In the genomic region with DNA sequence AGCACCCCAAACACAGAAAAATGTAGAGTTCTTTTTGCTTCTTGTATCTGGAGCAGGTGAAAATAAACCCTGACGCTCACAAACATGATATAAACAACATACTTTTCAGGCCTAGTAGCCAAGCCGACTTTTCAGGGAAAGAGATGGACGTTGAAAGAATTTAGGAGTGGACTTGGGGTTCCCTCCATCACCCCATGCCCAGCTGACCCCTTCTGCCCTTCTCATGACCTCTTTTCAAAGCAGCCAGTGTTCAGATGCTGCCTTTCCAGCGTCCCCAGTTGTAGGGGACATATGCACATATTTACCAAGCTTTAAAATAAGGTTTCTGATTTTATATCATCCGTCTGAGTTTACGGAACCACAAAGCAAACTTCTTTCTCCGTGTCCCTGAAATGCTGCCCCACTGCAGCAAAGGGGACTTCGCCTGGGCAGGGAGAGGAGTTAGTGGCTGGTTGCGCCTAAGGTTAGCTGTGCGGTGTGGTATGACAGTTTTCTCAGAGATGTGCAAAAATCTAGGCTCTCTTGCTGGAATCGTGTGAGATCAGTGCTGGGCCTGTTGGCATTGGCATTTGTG, we compare ENCODE assay signal across 13 cellular contexts.
DNase-seq lines count a peak whose midpoint lies in the region; ATAC-seq, FAIRE-seq and TF ChIP-seq lines count a peak whose summit lies in the region.
"Had no signal": no experiment of that assay in that cellular context is flagged by ENCODE, and none has a peak within 500 bp of the region (broad histone marks: within the 10 kb centered on the region; RNA-seq: fewer than 3 reads in every experiment).

No MANE protein-coding gene starts in this region.

- TF ChIP-seq POLR2A in A549 (IDR thresholded peaks at IDR 0.05; ENCODE audit: low read length) = no peak

- H3K4me3 Mint-ChIP-seq in osteocyte (ENCODE audit: unreplicated experiment) = no peak overlapping the region
- H3K4me3 Mint-ChIP-seq in activated T-helper 1 cell treated with anti-CD3 and anti-CD28 coated beads, Interleukin-12 subunit alpha, Interleukin-12 subunit beta, Interleukin-2, Interleukin-4 antibody, amounts not matched to agents 30 ng/mL and 10 ng/mL and 1 ng/mL, durations not matched to agents 14 hours and 24 hours and 36 hours = no peak overlapping the region
- no peak overlapping the region for H3K4me3 Mint-ChIP-seq in glutamatergic neuron (ENCODE audit: unreplicated experiment)
- H3K4me3 Mint-ChIP-seq: activated naive CD8-positive, alpha-beta T cell treated with anti-CD3 and anti-CD28 coated beads, Interleukin-2, amount 10 ng/mL, durations not matched to agents 7 days and 5 days; T-helper 2 cell treated with Interferon-gamma antibody and Interleukin-4, amounts not matched to agents 5 μg/mL and 100 μg/mL, for 36 hours had no signal

- 36% methylated on average over 11 of the region's 11 CpGs for WGBS in A549 (ENCODE audit: missing lambda C conversion rate)
- 78% methylated on average over 10 of the region's 11 CpGs for WGBS in HUES64

- DNase-seq in A549 (ENCODE audit: low read depth in 1 of 2, low spot score in 1 of 2) = no peak
- DNase-seq in coronary artery (ENCODE audit: low spot score) = no peak
- no peak for DNase-seq in osteocyte (ENCODE audit: extremely low spot score, unreplicated experiment)
- DNase-seq in activated T-helper 1 cell treated with anti-CD3 and anti-CD28 coated beads, Interleukin-12 subunit alpha, Interleukin-12 subunit beta, Interleukin-2, Interleukin-4 antibody, amounts not matched to agents 30 ng/mL and 10 ng/mL and 1 ng/mL, durations not matched to agents 14 hours and 24 hours and 36 hours (ENCODE audit: low spot score) = no peak
- DNase-seq in stimulated activated naive CD4-positive, alpha-beta T cell (lab: John Stamatoyannopoulos, UW) = no peak
- no peak for DNase-seq in activated CD8-positive, alpha-beta memory T cell treated with anti-CD3 and anti-CD28 coated beads, Interleukin-2, amount 50 U/mL, for 48 hours
- no peak for DNase-seq in glutamatergic neuron
- DNase-seq: activated naive CD8-positive, alpha-beta T cell treated with anti-CD3 and anti-CD28 coated beads, Interleukin-2, amount 10 ng/mL, durations not matched to agents 7 days and 5 days; effector CD4-positive, alpha-beta T cell; EL; lower lobe of right lung had no signal

- POLR2A ChIA-PET in A549 (lab: Yijun Ruan, JAX) = no interaction called here

- no peaks in the 10 kb centered on the region for H3K36me3 ChIP-seq in HUES64 (ENCODE audit: insufficient read depth, low read length)
- H3K36me3 ChIP-seq: lower lobe of right lung had no signal

- intact Hi-C loops in activated T-helper 1 cell treated with anti-CD3 and anti-CD28 coated beads, Interleukin-12 subunit alpha, Interleukin-12 subunit beta, Interleukin-2, Interleukin-4 antibody, amounts not matched to agents 30 ng/mL and 10 ng/mL and 1 ng/mL, durations not matched to agents 14 hours and 24 hours and 36 hours (cut with micrococcal nuclease) = no loop called here

- H3K9me3 ChIP-seq in A549 (no peaks in the 10 kb centered on the region), HUES64 (ENCODE audit: insufficient read depth, low read depth, low read length) (no peaks in the 10 kb centered on the region)
- H3K9me3 ChIP-seq: lower lobe of right lung had no signal

- no peak for TF ChIP-seq RAD21 in A549 (conservative IDR thresholded peaks at IDR 0.05 in 1 of 2, IDR thresholded peaks at IDR 0.05 in 1 of 2)

- peak overlapping the region; percentile 98 for H3K4me3 ChIP-seq in A549
- no peak overlapping the region for H3K4me3 ChIP-seq in HUES64 (ENCODE audit: low read length)
- peak overlapping the region; percentile 51 for H3K4me3 ChIP-seq in coronary artery
- H3K4me3 ChIP-seq: lower lobe of right lung had no signal

- TF ChIP-seq CTCF in A549 (IDR thresholded peaks at IDR 0.05) (no peak), coronary artery (IDR thresholded peaks at IDR 0.05) (no peak), osteocyte (IDR thresholded peaks at IDR 0.05) (no peak), glutamatergic neuron (IDR thresholded peaks at IDR 0.05; ENCODE audit: partially characterized antibody, unreplicated experiment) (no peak)

- FAIRE-seq in A549 (lab: Jason Lieb, UNC) = no peak

- peak overlapping the region; percentile 69 for H3K27ac Mint-ChIP-seq in osteocyte (ENCODE audit: unreplicated experiment)
- no peak overlapping the region for H3K27ac Mint-ChIP-seq in activated T-helper 1 cell treated with anti-CD3 and anti-CD28 coated beads, Interleukin-12 subunit alpha, Interleukin-12 subunit beta, Interleukin-2, Interleukin-4 antibody, amounts not matched to agents 30 ng/mL and 10 ng/mL and 1 ng/mL, durations not matched to agents 14 hours and 24 hours and 36 hours
- no peak overlapping the region for H3K27ac Mint-ChIP-seq in glutamatergic neuron (ENCODE audit: unreplicated experiment)
- H3K27ac Mint-ChIP-seq: activated naive CD8-positive, alpha-beta T cell treated with anti-CD3 and anti-CD28 coated beads, Interleukin-2, amount 10 ng/mL, durations not matched to agents 7 days and 5 days; T-helper 2 cell treated with Interferon-gamma antibody and Interleukin-4, amounts not matched to agents 5 μg/mL and 100 μg/mL, for 36 hours had no signal

- no peak for ATAC-seq in A549
- ATAC-seq: lower lobe of right lung had no signal

- CTCF ChIA-PET in A549 (lab: Yijun Ruan, JAX) = interaction anchor here (0.6 to 2.2 kb wide), 4 partner anchors 14 to 222 kb away, joined by 3 to 7 read pairs (median 4); no protein-coding TSS in a partner anchor

- H3K4me1 Mint-ChIP-seq in osteocyte (ENCODE audit: unreplicated experiment) (peaks cover 78% of the 10 kb centered on the region), glutamatergic neuron (ENCODE audit: low read depth, unreplicated experiment) (peaks cover 17% of the 10 kb centered on the region)
- H3K4me1 Mint-ChIP-seq in activated T-helper 1 cell treated with anti-CD3 and anti-CD28 coated beads, Interleukin-12 subunit alpha, Interleukin-12 subunit beta, Interleukin-2, Interleukin-4 antibody, amounts not matched to agents 30 ng/mL and 10 ng/mL and 1 ng/mL, durations not matched to agents 14 hours and 24 hours and 36 hours (ENCODE audit: low read depth) = peaks cover 17% of the 10 kb centered on the region

- H3K36me3 Mint-ChIP-seq in osteocyte (ENCODE audit: unreplicated experiment) = no peaks in the 10 kb centered on the region
- H3K36me3 Mint-ChIP-seq in activated T-helper 1 cell treated with anti-CD3 and anti-CD28 coated beads, Interleukin-12 subunit alpha, Interleukin-12 subunit beta, Interleukin-2, Interleukin-4 antibody, amounts not matched to agents 30 ng/mL and 10 ng/mL and 1 ng/mL, durations not matched to agents 14 hours and 24 hours and 36 hours (ENCODE audit: low read depth) = no peaks in the 10 kb centered on the region
- no peaks in the 10 kb centered on the region for H3K36me3 Mint-ChIP-seq in glutamatergic neuron (ENCODE audit: unreplicated experiment)
- H3K36me3 Mint-ChIP-seq: activated naive CD8-positive, alpha-beta T cell treated with anti-CD3 and anti-CD28 coated beads, Interleukin-2, amount 10 ng/mL, durations not matched to agents 7 days and 5 days had no signal

- H3K4me2 ChIP-seq in A549 = peak overlapping the region; percentile 94

- H3K27me3 ChIP-seq in HUES64 (ENCODE audit: insufficient read depth, low read length) = peaks cover 11% of the 10 kb centered on the region; the same call in 1 of the 2 replicates

- H3K4me1 ChIP-seq in A549 (peaks cover 59% of the 10 kb centered on the region), HUES64 (ENCODE audit: insufficient read depth, low read length) (peaks cover 66% of the 10 kb centered on the region)

- peak overlapping the region; percentile 99 to 100 for H3K27ac ChIP-seq in A549
- H3K27ac ChIP-seq in HUES64 (ENCODE audit: low read depth, low read length) = peak overlapping the region; percentile 22; the same call in 1 of the 2 replicates
- peak overlapping the region; percentile 25 to 74 for H3K27ac ChIP-seq in coronary artery
- H3K27ac ChIP-seq: lower lobe of right lung had no signal

- no peak for TF ChIP-seq EP300 in A549 (IDR thresholded peaks at IDR 0.05)

- no peaks in the 10 kb centered on the region for H3K27me3 Mint-ChIP-seq in osteocyte (ENCODE audit: unreplicated experiment)
- peaks cover 25% of the 10 kb centered on the region for H3K27me3 Mint-ChIP-seq in activated T-helper 1 cell treated with anti-CD3 and anti-CD28 coated beads, Interleukin-12 subunit alpha, Interleukin-12 subunit beta, Interleukin-2, Interleukin-4 antibody, amounts not matched to agents 30 ng/mL and 10 ng/mL and 1 ng/mL, durations not matched to agents 14 hours and 24 hours and 36 hours (ENCODE audit: insufficient read depth)
- H3K27me3 Mint-ChIP-seq in glutamatergic neuron (ENCODE audit: unreplicated experiment) = peaks cover 4% of the 10 kb centered on the region

- H3K9ac ChIP-seq in HUES64 (ENCODE audit: low read depth, low read length) = peak overlapping the region; percentile 12; the same call in 1 of the 2 replicates

- no peaks in the 10 kb centered on the region for H3K9me3 Mint-ChIP-seq in osteocyte (ENCODE audit: unreplicated experiment)
- H3K9me3 Mint-ChIP-seq in activated T-helper 1 cell treated with anti-CD3 and anti-CD28 coated beads, Interleukin-12 subunit alpha, Interleukin-12 subunit beta, Interleukin-2, Interleukin-4 antibody, amounts not matched to agents 30 ng/mL and 10 ng/mL and 1 ng/mL, durations not matched to agents 14 hours and 24 hours and 36 hours = no peaks in the 10 kb centered on the region
- H3K9me3 Mint-ChIP-seq in glutamatergic neuron (ENCODE audit: unreplicated experiment) = no peaks in the 10 kb centered on the region
- H3K9me3 Mint-ChIP-seq: activated naive CD8-positive, alpha-beta T cell treated with anti-CD3 and anti-CD28 coated beads, Interleukin-2, amount 10 ng/mL, durations not matched to agents 7 days and 5 days; T-helper 2 cell treated with Interferon-gamma antibody and Interleukin-4, amounts not matched to agents 5 μg/mL and 100 μg/mL, for 36 hours had no signal

TF ChIP-seq in A549, 52 proteins besides CTCF, POLR2A, EP300 and RAD21:
- no peak for TF ChIP-seq NR3C1 (IDR thresholded peaks at IDR 0.05)

Comparison
In these comparisons a context has a peak if more than half of its experiments do, and no peak if none do; other contexts are left out.
1. H3K27ac ChIP-seq: peak in every context shown above with its lines; median percentile 100 in A549; 50 in coronary artery; 22 in HUES64.